ENCODE assay signal across 17 cellular contexts in genomic region chr19:38111898-38112297, GRCh38.
DNase-seq lines count a peak whose midpoint lies in the region; ATAC-seq, FAIRE-seq and TF ChIP-seq lines count a peak whose summit lies in the region.
"Had no signal": no experiment of that assay in that cellular context is flagged by ENCODE, and none has a peak within 500 bp of the region (broad histone marks: within the 10 kb centered on the region; RNA-seq: fewer than 3 reads in every experiment).

No MANE protein-coding gene starts in this region.

- no peak overlapping the region for H4K91ac ChIP-seq in H9 (ENCODE audit: insufficient read length, low read depth, low read length)

- H3K4me2 ChIP-seq in H9 (ENCODE audit: insufficient read depth, insufficient read length, low read length) (no peak overlapping the region), astrocyte (ENCODE audit: low read length) (no peak overlapping the region)

- H3K9ac ChIP-seq in H9 (ENCODE audit: extremely low read depth, insufficient read length, low read length) (no peak overlapping the region), astrocyte (ENCODE audit: low read length) (no peak overlapping the region)

- H3K79me1 ChIP-seq in H9 (ENCODE audit: insufficient read depth, low read depth, low read length, poor library complexity, severe bottlenecking): no peaks in the 10 kb centered on the region

- no peak overlapping the region for H2BK120ac ChIP-seq in H9 (ENCODE audit: low read depth, low read length, poor library complexity, severe bottlenecking)

- TF ChIP-seq CTCF in H9 (conservative IDR thresholded peaks at IDR 0.05): no peak
- no peak for TF ChIP-seq CTCF in astrocyte (IDR thresholded peaks at IDR 0.05; ENCODE audit: insufficient read depth, low read depth, low read length)
- no peak for TF ChIP-seq CTCF in glutamatergic neuron (IDR thresholded peaks at IDR 0.05; ENCODE audit: partially characterized antibody, unreplicated experiment)
- TF ChIP-seq CTCF in omental fat pad (IDR thresholded peaks at IDR 0.05): no peak

- no peaks in the 10 kb centered on the region for H3K79me2 ChIP-seq in H9 (ENCODE audit: insufficient read depth, low read length)
- no peaks in the 10 kb centered on the region for H3K79me2 ChIP-seq in astrocyte (ENCODE audit: insufficient read depth, low read length)

- H3K4me3 ChIP-seq in astrocyte (ENCODE audit: insufficient read depth, low read depth, low read length): no peak overlapping the region

- H3K4me1 ChIP-seq in H9 (ENCODE audit: insufficient read depth, low read length) (no peaks in the 10 kb centered on the region), astrocyte (ENCODE audit: insufficient read depth, low read length) (no peaks in the 10 kb centered on the region)

- H3K27me3 Mint-ChIP-seq in H9 (ENCODE audit: low read depth) (no peaks in the 10 kb centered on the region), astrocyte (ENCODE audit: low read depth, unreplicated experiment) (no peaks in the 10 kb centered on the region), glutamatergic neuron (ENCODE audit: unreplicated experiment) (peaks cover 9% of the 10 kb centered on the region)

- no peak overlapping the region for H4K5ac ChIP-seq in H9 (ENCODE audit: insufficient read length, low read depth, low read length)

- FAIRE-seq in astrocyte (lab: Jason Lieb, UNC) (peak; percentile 5), urothelium cell line (lab: Jason Lieb, UNC) (peak; percentile 96)
- FAIRE-seq: A204.1, D721Med, G401.6, H54 had no signal

- H3K9me3 Mint-ChIP-seq in H9 (peaks cover 0 to 3% of the 10 kb centered on the region in 2 experiments; a peak in 1 of 5 replicates), astrocyte (ENCODE audit: unreplicated experiment) (peaks cover 3% of the 10 kb centered on the region), glutamatergic neuron (ENCODE audit: unreplicated experiment) (peaks cover 16% of the 10 kb centered on the region)
- H3K9me3 Mint-ChIP-seq: CD8-positive, alpha-beta T cell had no signal

- H4K8ac ChIP-seq in H9 (replicated peaks; ENCODE audit: insufficient read length, low read depth, low read length): peak overlapping the region; percentile 21

- no peak overlapping the region for H2BK12ac ChIP-seq in H9 (ENCODE audit: insufficient read length, low read depth, low read length)

- H2BK20ac ChIP-seq in H9 (ENCODE audit: low read depth, low read length, poor library complexity, severe bottlenecking): no peak overlapping the region

- H3K4me1 Mint-ChIP-seq in H9 (no peaks in the 10 kb centered on the region; a peak in 1 of 4 replicates), astrocyte (ENCODE audit: low read depth, unreplicated experiment) (peaks cover 10% of the 10 kb centered on the region), glutamatergic neuron (ENCODE audit: low read depth, unreplicated experiment) (no peaks in the 10 kb centered on the region)

- H2AFZ ChIP-seq in H9 (ENCODE audit: low read length): no peak overlapping the region
- no peak overlapping the region for H2AFZ ChIP-seq in astrocyte (ENCODE audit: low read depth, low read length)

- no CpG with 5 or more reads among the region's 9 CpGs for WGBS in H9 (ENCODE audit: extremely low coverage, insufficient read length, low lambda C conversion rate)

- H3K27me3 ChIP-seq in H9 (ENCODE audit: insufficient read depth, low read length) (no peaks in the 10 kb centered on the region), astrocyte (ENCODE audit: insufficient read depth, low read length) (no peaks in the 10 kb centered on the region)

- no peaks in the 10 kb centered on the region for H4K20me1 ChIP-seq in H9 (ENCODE audit: control insufficient read depth, insufficient read depth, insufficient read length)
- H4K20me1 ChIP-seq in astrocyte (ENCODE audit: insufficient read depth, low read length): peaks cover 7% of the 10 kb centered on the region

- H2BK5ac ChIP-seq in H9 (ENCODE audit: insufficient read length, low read length): no peak overlapping the region

- H3K56ac ChIP-seq in H9 (ENCODE audit: insufficient read length, low read depth, low read length): peak overlapping the region; percentile 3

- DNase-seq in H9: no peak
- DNase-seq in astrocyte (ENCODE audit: low read depth): no peak
- no peak for DNase-seq in glutamatergic neuron
- no peak for DNase-seq in urothelium cell line (ENCODE audit: low spot score)
- DNase-seq in omental fat pad (ENCODE audit: low spot score): no peak
- no peak for DNase-seq in HT-29 (ENCODE audit: low spot score)
- DNase-seq: CD8-positive, alpha-beta T cell; COR-L47; DMS153; DMS79 treated with DMSO at 0.1 percent for 48 hours; EL had no signal

- H3K18ac ChIP-seq in H9 (ENCODE audit: insufficient read length, low read depth, low read length): no peak overlapping the region

- H3K36me3 ChIP-seq in astrocyte (ENCODE audit: insufficient read depth, low read length): peaks cover 21% of the 10 kb centered on the region

- H3K36me3 Mint-ChIP-seq in H9 (ENCODE audit: insufficient read depth in 1 of 3, low read depth in 3 of 3): peaks cover 32 to 67% (median 36%) of the 10 kb centered on the region in 3 experiments; a peak in 6 of 7 replicates
- H3K36me3 Mint-ChIP-seq in astrocyte (ENCODE audit: low read depth, unreplicated experiment): peaks cover 23% of the 10 kb centered on the region
- H3K36me3 Mint-ChIP-seq in glutamatergic neuron (ENCODE audit: unreplicated experiment): peaks cover 10% of the 10 kb centered on the region

- H3K23me2 ChIP-seq in H9 (ENCODE audit: insufficient read length, low read depth, low read length, poor library complexity, severe bottlenecking): no peaks in the 10 kb centered on the region

- no peak overlapping the region for H3K4ac ChIP-seq in H9 (ENCODE audit: low read depth, low read length)

- H3K27ac Mint-ChIP-seq in H9 (no peak overlapping the region), astrocyte (ENCODE audit: unreplicated experiment) (no peak overlapping the region), glutamatergic neuron (ENCODE audit: unreplicated experiment) (peak overlapping the region; percentile 8)
- H3K27ac Mint-ChIP-seq: CD8-positive, alpha-beta T cell had no signal

- no peak overlapping the region for H3K4me3 Mint-ChIP-seq in H9
- no peak overlapping the region for H3K4me3 Mint-ChIP-seq in astrocyte (ENCODE audit: unreplicated experiment)
- no peak overlapping the region for H3K4me3 Mint-ChIP-seq in glutamatergic neuron (ENCODE audit: unreplicated experiment)
- H3K4me3 Mint-ChIP-seq: CD14-positive monocyte; CD8-positive, alpha-beta T cell had no signal

- ATAC-seq in omental fat pad (ENCODE audit: low FRiP score): no peak
- no peak for ATAC-seq in activated CD4-positive, CD25-positive, alpha-beta regulatory T cell treated with anti-CD3 and anti-CD28 coated beads, Interleukin-2, amount 50 U/mL, for 24 hours
- ATAC-seq: CD8-positive, alpha-beta T cell had no signal

- no peak overlapping the region for H3K14ac ChIP-seq in H9 (ENCODE audit: insufficient read depth, low read length)

- H3T11ph ChIP-seq in H9 (ENCODE audit: low read length): no peak overlapping the region

- H3K9me3 ChIP-seq in H9 (ENCODE audit: control insufficient read depth, low read depth, low read length) (no peaks in the 10 kb centered on the region), astrocyte (ENCODE audit: insufficient read depth, low read depth, low read length) (no peaks in the 10 kb centered on the region)

- H3K23ac ChIP-seq in H9 (ENCODE audit: insufficient read length, low read depth, low read length): no peak overlapping the region

- no peak overlapping the region for H2BK15ac ChIP-seq in H9 (ENCODE audit: low read depth, low read length)

- H3K27ac ChIP-seq in H9 (ENCODE audit: insufficient read length, low read depth, low read length): no peak overlapping the region
- no peak overlapping the region for H3K27ac ChIP-seq in astrocyte (ENCODE audit: low read depth, low read length)

- no peak overlapping the region for H2AK5ac ChIP-seq in H9 (ENCODE audit: insufficient read length, low read length)
